26 cellular contexts compared by ENCODE assay signal in the genomic region with DNA sequence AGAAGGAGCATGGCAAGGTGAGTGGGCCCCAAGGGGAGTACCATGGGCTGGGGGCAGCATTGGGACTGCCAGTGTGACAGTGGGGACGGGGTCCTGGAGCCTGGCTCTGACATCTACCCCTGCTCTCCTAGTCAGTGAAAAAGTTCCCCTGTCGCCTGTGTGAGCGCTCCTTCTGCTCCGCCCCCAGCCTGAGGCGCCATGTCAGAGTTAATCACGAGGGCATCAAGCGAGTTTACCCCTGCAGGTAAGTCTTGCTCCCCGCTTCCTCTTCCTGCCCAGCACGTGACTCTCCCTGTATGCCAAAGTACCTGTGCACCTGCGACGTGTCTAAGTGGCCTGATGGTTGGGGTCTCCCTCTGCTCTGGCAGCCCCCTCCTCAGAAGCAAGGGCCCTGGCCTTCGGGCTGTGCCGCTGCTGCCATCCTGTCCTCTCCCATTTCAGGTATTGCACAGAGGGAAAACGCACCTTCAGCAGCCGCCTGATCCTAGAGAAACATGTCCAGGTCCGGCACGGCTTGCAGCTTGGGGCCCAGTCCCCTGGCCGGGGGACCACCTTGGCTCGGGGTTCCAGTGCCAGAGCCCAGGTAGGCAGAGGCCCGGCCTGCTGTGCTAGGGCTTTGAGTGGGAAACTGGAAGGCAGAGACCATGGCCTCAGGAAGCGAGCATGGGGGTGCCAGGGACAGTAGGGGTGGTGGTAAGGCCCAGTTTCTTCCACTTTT. TPM values are rescaled to one million over a fixed set of nuclear protein-coding genes. Genes with fewer than 3 reads are reported as not detected.
A peak's percentile ranks its signal among the peaks of the same experiment; 100 is the strongest.
DNase-seq lines count a peak whose midpoint lies in the region; ATAC-seq, FAIRE-seq and TF ChIP-seq lines count a peak whose summit lies in the region.
"Had no signal": no experiment of that assay in that cellular context is flagged by ENCODE, and none has a peak within 500 bp of the region (broad histone marks: within the 10 kb centered on the region; RNA-seq: fewer than 3 reads in every experiment).

No MANE protein-coding gene starts in this region.

- H3K36me3 ChIP-seq in K562 (ENCODE audit: control insufficient read depth, insufficient read depth, low read length) = peaks cover 92% of the 10 kb centered on the region; the same call in 2 of the 3 replicates

- peaks cover under 1% of the 10 kb centered on the region; the same call in 2 of the 3 replicates for H3K79me2 ChIP-seq in K562 (ENCODE audit: control insufficient read depth, insufficient read depth, low read length)

- no peak overlapping the region for H2AFZ ChIP-seq in K562 (ENCODE audit: low read depth, low read length)

- H3K27me3 ChIP-seq in K562 (ENCODE audit: control insufficient read depth in 2 of 2, insufficient read depth in 2 of 2, low read length in 2 of 2) = no peaks in the 10 kb centered on the region
- H3K27me3 ChIP-seq: spleen had no signal

- TF ChIP-seq CTCF in K562 (IDR thresholded peaks at IDR 0.05 in 2 of 3, conservative IDR thresholded peaks at IDR 0.05 in 1 of 3; ENCODE audit: insufficient read depth in 2 of 3, low read depth in 1 of 3, low read length in 3 of 3) (no peak), neural crest cell (conservative IDR thresholded peaks at IDR 0.05) (no peak), GM10266 (IDR thresholded peaks at IDR 0.05; ENCODE audit: control insufficient read depth, insufficient read depth, low read depth, missing control alignments) (no peak)

- peaks cover 36% of the 10 kb centered on the region for H3K36me3 Mint-ChIP-seq in T-helper 1 cell treated with Interleukin-12 subunit alpha and Interleukin-12 subunit beta and Interleukin-4 antibody, amounts not matched to agents 30 μg/mL and 1 μg/mL, for 36 hours (ENCODE audit: low read depth)
- peaks cover 22% of the 10 kb centered on the region for H3K36me3 Mint-ChIP-seq in neural crest cell (ENCODE audit: low read depth)

- peak overlapping the region in 1 of 2 experiments; percentile 2; a peak in 1 of 4 replicates for H3K9ac ChIP-seq in K562 (ENCODE audit: insufficient read depth in 1 of 2, low read depth in 2 of 2, low read length in 2 of 2)

- in situ Hi-C loops in K562 (cut with MboI) = no loop called here

- peaks cover 9% of the 10 kb centered on the region; the same call in 1 of the 2 replicates for H4K20me1 ChIP-seq in K562 (replicated peaks; ENCODE audit: control insufficient read depth, insufficient read depth, low read length)

- TF ChIP-seq RAD21 in K562 (CRISPR knock-in tag; conservative IDR thresholded peaks at IDR 0.05 in 1 of 2, IDR thresholded peaks at IDR 0.05 in 1 of 2) = no peak

- no peak overlapping the region for H3K4me2 ChIP-seq in K562 (ENCODE audit: insufficient read depth, low read length)

- DNase-seq in T-helper 1 cell (no peak), K562 (ENCODE audit: extremely low read depth in 1 of 4, low spot score in 3 of 4) (no peak), neural crest cell (ENCODE audit: low read depth, low spot score) (no peak), cerebellar nuclear complex (lab: John Stamatoyannopoulos, UW) (no peak), GM10266 (ENCODE audit: extremely low spot score) (no peak)
- DNase-seq in central memory CD4-positive, alpha-beta T cell = no peak
- DNase-seq: 8988T; activated CD8-positive, alpha-beta memory T cell treated with anti-CD3 and anti-CD28 coated beads, Interleukin-2, amount 10 ng/mL, durations not matched to agents 7 days and 5 days; activated gamma-delta T cell; DMS79; hypothalamus; Kasumi-1; NCI-H1092; NCI-H2081 treated with DMSO at 0.1 percent for 48 hours; NCI-H510A treated with DMSO at 0.1 percent for 48 hours; SHP77 treated with DMSO at 0.1 percent for 48 hours; T-helper 17 cell had no signal

- FAIRE-seq in K562 (lab: Jason Lieb, UNC) = no peak
- FAIRE-seq: astrocyte, colon, H54 had no signal

- H3K9me3 Mint-ChIP-seq in T-helper 1 cell treated with Interleukin-12 subunit alpha and Interleukin-12 subunit beta and Interleukin-4 antibody, amounts not matched to agents 30 μg/mL and 1 μg/mL, for 36 hours = no peaks in the 10 kb centered on the region
- no peaks in the 10 kb centered on the region for H3K9me3 Mint-ChIP-seq in neural crest cell
- H3K9me3 Mint-ChIP-seq: nephron had no signal

- POLR2A ChIA-PET in K562 (lab: Yijun Ruan, JAX) = interaction anchor here (0.7 to 1.2 kb wide), 3 partner anchors 11 to 18 kb away, joined by 3 to 5 read pairs (median 3); no protein-coding TSS in a partner anchor

- H3K4me1 ChIP-seq in K562 (replicated peaks in 1 of 2; ENCODE audit: control insufficient read depth in 2 of 2, insufficient read depth in 2 of 2, low read length in 2 of 2) = peaks cover 0 to 30% of the 10 kb centered on the region in 2 experiments; a peak in 2 of 5 replicates

- H3K4me1 Mint-ChIP-seq in T-helper 1 cell treated with Interleukin-12 subunit alpha and Interleukin-12 subunit beta and Interleukin-4 antibody, amounts not matched to agents 30 μg/mL and 1 μg/mL, for 36 hours (ENCODE audit: low read depth) = peaks cover 5% of the 10 kb centered on the region
- peaks cover 14% of the 10 kb centered on the region for H3K4me1 Mint-ChIP-seq in neural crest cell

- H3K27ac ChIP-seq in K562 (ENCODE audit: extremely low read depth, low read depth, low read length) = no peak overlapping the region
- H3K27ac ChIP-seq: C4-2B, thoracic aorta had no signal

- no peaks in the 10 kb centered on the region for H3K9me3 ChIP-seq in K562 (replicated peaks; ENCODE audit: control insufficient read depth, insufficient read depth, low read depth, low read length)
- H3K9me3 ChIP-seq: spleen, thoracic aorta had no signal

- H3K9me1 ChIP-seq in K562 (ENCODE audit: control insufficient read depth, insufficient read depth, low read length) = peaks cover 7% of the 10 kb centered on the region

- CTCF ChIA-PET in K562 (lab: Yijun Ruan, JAX; ENCODE audit: low intra/inter-chr PET ratio) = no interaction called here

- TF ChIP-seq POLR2A in GM15510 (IDR thresholded peaks at IDR 0.05; ENCODE audit: borderline replicate concordance, extremely low read depth, insufficient read length) (peak; percentile 11), K562 (conservative IDR thresholded peaks at IDR 0.05) (0 out of 2 replicates have a peak, but pooled peaks have one; percentile 44)

- H3K4me3 ChIP-seq in K562 = no peak overlapping the region
- H3K4me3 ChIP-seq: spleen, thoracic aorta had no signal

- BruUV-seq in K562 (replicated peaks; lab: Mats Ljungman, UMichigan) = no TSS peak

- no peak overlapping the region for H3K4me3 Mint-ChIP-seq in T-helper 1 cell treated with Interleukin-12 subunit alpha and Interleukin-12 subunit beta and Interleukin-4 antibody, amounts not matched to agents 30 μg/mL and 1 μg/mL, for 36 hours
- no peak overlapping the region for H3K4me3 Mint-ChIP-seq in neural crest cell
- H3K4me3 Mint-ChIP-seq: activated CD8-positive, alpha-beta memory T cell treated with anti-CD3 and anti-CD28 coated beads, Interleukin-2, amount 10 ng/mL, durations not matched to agents 7 days and 5 days; nephron; T-helper 17 cell had no signal

- no peaks in the 10 kb centered on the region for H3K27me3 Mint-ChIP-seq in T-helper 1 cell treated with Interleukin-12 subunit alpha and Interleukin-12 subunit beta and Interleukin-4 antibody, amounts not matched to agents 30 μg/mL and 1 μg/mL, for 36 hours (ENCODE audit: low read depth)
- peaks cover 3% of the 10 kb centered on the region for H3K27me3 Mint-ChIP-seq in neural crest cell (ENCODE audit: low read depth)
- H3K27me3 Mint-ChIP-seq: activated CD8-positive, alpha-beta memory T cell treated with anti-CD3 and anti-CD28 coated beads, Interleukin-2, amount 10 ng/mL, durations not matched to agents 7 days and 5 days; T-helper 17 cell had no signal

- intact Hi-C loops in K562 (cut with micrococcal nuclease) = loop anchor here (10.0 kb wide), 1 partner anchor 55 kb away; a partner anchor contains a TSS

- H3K27ac Mint-ChIP-seq in T-helper 1 cell treated with Interleukin-12 subunit alpha and Interleukin-12 subunit beta and Interleukin-4 antibody, amounts not matched to agents 30 μg/mL and 1 μg/mL, for 36 hours = peak overlapping the region; percentile 71
- peak overlapping the region; percentile 12 for H3K27ac Mint-ChIP-seq in neural crest cell (ENCODE audit: unreplicated experiment)
- H3K27ac Mint-ChIP-seq: activated CD8-positive, alpha-beta memory T cell treated with anti-CD3 and anti-CD28 coated beads, Interleukin-2, amount 10 ng/mL, durations not matched to agents 7 days and 5 days; nephron had no signal

- no peak for ATAC-seq in K562
- ATAC-seq: activated CD8-positive, alpha-beta memory T cell treated with anti-CD3 and anti-CD28 coated beads, Interleukin-2, amount 10 ng/mL, durations not matched to agents 7 days and 5 days; T-helper 17 cell had no signal

- whole genome bisulfite sequencing in K562 (ENCODE audit: insufficient coverage, low coverage, missing lambda C conversion rate) = 90% methylated on average over 16 of the region's 21 CpGs

- TF ChIP-seq EP300 in K562 (IDR thresholded peaks at IDR 0.05; ENCODE audit: low read length) = no peak

RNA-seq across cellular contexts. Expression of a gene that starts 8.1 kb away (rescaled TPM):
- 31.3 and 87.1 TPM in 2 replicates for total RNA-seq in K562 (2011; cell fraction: chromatin; rRNA removed; ENCODE audit: low replicate concordance)
- total RNA-seq in K562 (2011; cell fraction: nucleolus; rRNA removed) = 63.7 and 79.5 TPM in 2 replicates
- 34.4 and 45.7 TPM in 2 replicates for total RNA-seq in K562 (2011; cell fraction: nucleoplasm; rRNA removed)
- 12.3 and 15.6 TPM in 2 replicates for total RNA-seq in K562 (2014; rRNA removed)
- 5.1 and 6.9 TPM in 2 replicates for total RNA-seq in K562 (2014; rRNA removed; fragmentation: Illumina TruSeq; extraction: Trizol)
- 10.6 and 10.7 TPM in 2 replicates for total RNA-seq in K562 (2015; rRNA removed; fragmentation: Illumina TruSeq; extraction: Trizol)
- 22.7 and 26.4 TPM in 2 replicates for total RNA-seq in K562 (2021)
- polyA plus RNA-seq in K562 (2011; rRNA removed) = 9.0 and 16.9 TPM in 2 replicates
- polyA plus RNA-seq in K562 (2011; cell fraction: cytosol; rRNA removed) = 18.6 and 24.5 TPM in 2 replicates
- polyA plus RNA-seq in K562 (2011; cell fraction: nucleus; rRNA removed) = 32.1 and 47.9 TPM in 2 replicates
- 14.2 and 25.5 TPM in 2 replicates for polyA plus RNA-seq in K562 (2012)
- polyA plus RNA-seq in K562 (2014; fragmentation: Illumina TruSeq; extraction: Trizol) = 11.5 and 14.4 TPM in 2 replicates
- under 1 TPM; 0.13 to 0.21 TPM for polyA plus RNA-seq in K562 (2014; fragmentation: Nextera tagmentation; extraction: Ambion mirVana)
- 12.8 and 13.2 TPM in 2 replicates for polyA plus RNA-seq in K562 (2014; rRNA removed)
- 15.5 and 16.2 TPM in 2 replicates for polyA minus RNA-seq in K562 (2011; rRNA and poly(A)+ RNA removed)
- polyA minus RNA-seq in K562 (2011; cell fraction: cytosol; rRNA and poly(A)+ RNA removed) = 19.1 and 23.9 TPM in 2 replicates
- 33.4 and 47.0 TPM in 2 replicates for polyA minus RNA-seq in K562 (2011; cell fraction: nucleus; rRNA and poly(A)+ RNA removed)
- total RNA-seq in neural crest cell = 34.9 and 39.9 TPM in 2 replicates

RNA-seq across cellular contexts. Expression of a gene that starts 35.6 kb away (rescaled TPM):
- 204 and 285 TPM in 2 replicates for total RNA-seq in K562 (2011; cell fraction: chromatin; rRNA removed; ENCODE audit: low replicate concordance)
- 154 and 177 TPM in 2 replicates for total RNA-seq in K562 (2011; cell fraction: nucleolus; rRNA removed)
- 184 and 195 TPM in 2 replicates for total RNA-seq in K562 (2011; cell fraction: nucleoplasm; rRNA removed)
- total RNA-seq in K562 (2014; rRNA removed) (298 and 306 TPM in 2 replicates), K562 (2014; rRNA removed; fragmentation: Illumina TruSeq; extraction: Trizol) (322 and 353 TPM in 2 replicates), K562 (2015; rRNA removed; fragmentation: Illumina TruSeq; extraction: Trizol) (291 and 295 TPM in 2 replicates), K562 (2021) (243 and 255 TPM in 2 replicates), neural crest cell (209 and 214 TPM in 2 replicates)
- polyA plus RNA-seq in K562 (2011; rRNA removed) (298 and 324 TPM in 2 replicates), K562 (2014; fragmentation: Illumina TruSeq; extraction: Trizol) (283 and 307 TPM in 2 replicates), K562 (2014; fragmentation: Nextera tagmentation; extraction: Ambion mirVana) (100 to 1,000 TPM; 194 to 243 TPM), K562 (2014; rRNA removed) (302 and 313 TPM in 2 replicates)
- 395 and 420 TPM in 2 replicates for polyA plus RNA-seq in K562 (2011; cell fraction: cytosol; rRNA removed)
- 143 and 175 TPM in 2 replicates for polyA plus RNA-seq in K562 (2011; cell fraction: nucleus; rRNA removed)
- polyA plus RNA-seq in K562 (2012) = 260 and 366 TPM in 2 replicates
- 332 and 377 TPM in 2 replicates for polyA minus RNA-seq in K562 (2011; rRNA and poly(A)+ RNA removed)
- 124 and 136 TPM in 2 replicates for polyA minus RNA-seq in K562 (2011; cell fraction: cytosol; rRNA and poly(A)+ RNA removed)
- 48.2 and 62.2 TPM in 2 replicates for polyA minus RNA-seq in K562 (2011; cell fraction: nucleus; rRNA and poly(A)+ RNA removed)

RNA-seq across cellular contexts. Expression of a gene that starts 37.1 kb away (rescaled TPM):
- 172 and 273 TPM in 2 replicates for total RNA-seq in K562 (2011; cell fraction: chromatin; rRNA removed; ENCODE audit: low replicate concordance)
- 144 and 147 TPM in 2 replicates for total RNA-seq in K562 (2011; cell fraction: nucleolus; rRNA removed)
- 134 and 144 TPM in 2 replicates for total RNA-seq in K562 (2011; cell fraction: nucleoplasm; rRNA removed)
- 45.1 and 62.4 TPM in 2 replicates for total RNA-seq in K562 (2014; rRNA removed)
- total RNA-seq in K562 (2014; rRNA removed; fragmentation: Illumina TruSeq; extraction: Trizol) = 20.5 and 27.9 TPM in 2 replicates
- 30.1 and 32.8 TPM in 2 replicates for total RNA-seq in K562 (2015; rRNA removed; fragmentation: Illumina TruSeq; extraction: Trizol)
- total RNA-seq in K562 (2021) = 51.8 and 54.3 TPM in 2 replicates
- 65.4 and 78.3 TPM in 2 replicates for polyA plus RNA-seq in K562 (2011; rRNA removed)
- 75.5 and 76.8 TPM in 2 replicates for polyA plus RNA-seq in K562 (2011; cell fraction: cytosol; rRNA removed)
- polyA plus RNA-seq in K562 (2011; cell fraction: nucleus; rRNA removed) = 206 and 207 TPM in 2 replicates
- 38.3 and 59.7 TPM in 2 replicates for polyA plus RNA-seq in K562 (2012)
- polyA plus RNA-seq in K562 (2014; fragmentation: Illumina TruSeq; extraction: Trizol) = 55.8 and 58.0 TPM in 2 replicates
- 1 to 10 TPM; 3.1 to 8.9 TPM for polyA plus RNA-seq in K562 (2014; fragmentation: Nextera tagmentation; extraction: Ambion mirVana)
- 45.9 and 67.2 TPM in 2 replicates for polyA plus RNA-seq in K562 (2014; rRNA removed)
- 89.6 and 112 TPM in 2 replicates for polyA minus RNA-seq in K562 (2011; rRNA and poly(A)+ RNA removed)
- 33.2 and 48.9 TPM in 2 replicates for polyA minus RNA-seq in K562 (2011; cell fraction: cytosol; rRNA and poly(A)+ RNA removed)
- 41.1 and 46.8 TPM in 2 replicates for polyA minus RNA-seq in K562 (2011; cell fraction: nucleus; rRNA and poly(A)+ RNA removed)
- 46.3 and 52.0 TPM in 2 replicates for total RNA-seq in neural crest cell

RNA-seq across cellular contexts. Expression of a gene that starts 56.9 kb away (rescaled TPM):
- total RNA-seq in K562 (2011; cell fraction: chromatin; rRNA removed; ENCODE audit: low replicate concordance) = 32.5 and 45.8 TPM in 2 replicates
- 29.5 and 32.4 TPM in 2 replicates for total RNA-seq in K562 (2011; cell fraction: nucleolus; rRNA removed)
- total RNA-seq in K562 (2011; cell fraction: nucleoplasm; rRNA removed) = 32.8 and 34.1 TPM in 2 replicates
- total RNA-seq in K562 (2014; rRNA removed) = 25.7 and 30.5 TPM in 2 replicates
- total RNA-seq in K562 (2014; rRNA removed; fragmentation: Illumina TruSeq; extraction: Trizol) = 32.2 and 34.6 TPM in 2 replicates
- 29.4 and 30.4 TPM in 2 replicates for total RNA-seq in K562 (2015; rRNA removed; fragmentation: Illumina TruSeq; extraction: Trizol)
- total RNA-seq in K562 (2021) = 32.7 and 36.1 TPM in 2 replicates
- 38.5 and 40.3 TPM in 2 replicates for polyA plus RNA-seq in K562 (2011; rRNA removed)
- 16.5 and 17.9 TPM in 2 replicates for polyA plus RNA-seq in K562 (2011; cell fraction: cytosol; rRNA removed)
- polyA plus RNA-seq in K562 (2011; cell fraction: nucleus; rRNA removed) = 77.0 and 80.0 TPM in 2 replicates
- polyA plus RNA-seq in K562 (2012) = 20.9 and 31.9 TPM in 2 replicates
- polyA plus RNA-seq in K562 (2014; fragmentation: Illumina TruSeq; extraction: Trizol) = 36.2 and 48.2 TPM in 2 replicates
- 1 to 10 TPM; 3.8 to 4.9 TPM for polyA plus RNA-seq in K562 (2014; fragmentation: Nextera tagmentation; extraction: Ambion mirVana)
- polyA plus RNA-seq in K562 (2014; rRNA removed) = 27.9 and 32.3 TPM in 2 replicates
- polyA minus RNA-seq in K562 (2011; rRNA and poly(A)+ RNA removed) = 23.8 and 26.6 TPM in 2 replicates
- polyA minus RNA-seq in K562 (2011; cell fraction: cytosol; rRNA and poly(A)+ RNA removed) = 13.5 and 15.0 TPM in 2 replicates
- polyA minus RNA-seq in K562 (2011; cell fraction: nucleus; rRNA and poly(A)+ RNA removed) = 17.4 and 27.3 TPM in 2 replicates
- total RNA-seq in neural crest cell = 71.3 and 73.5 TPM in 2 replicates
